1 cellular context compared by ENCODE assay signal in the genomic region with DNA sequence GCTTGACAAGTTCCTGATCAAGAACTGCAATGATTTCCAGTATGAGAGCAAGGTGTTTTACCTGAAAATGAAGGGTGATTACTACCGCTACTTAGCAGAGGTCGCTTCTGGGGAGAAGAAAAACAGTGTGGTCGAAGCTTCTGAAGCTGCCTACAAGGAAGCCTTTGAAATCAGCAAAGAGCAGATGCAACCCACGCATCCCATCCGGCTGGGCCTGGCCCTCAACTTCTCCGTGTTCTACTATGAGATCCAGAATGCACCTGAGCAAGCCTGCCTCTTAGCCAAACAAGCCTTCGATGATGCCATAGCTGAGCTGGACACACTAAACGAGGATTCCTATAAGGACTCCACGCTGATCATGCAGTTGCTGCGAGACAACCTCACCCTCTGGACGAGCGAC.
TF ChIP-seq lines count a peak whose summit lies in the region.

No MANE protein-coding gene starts in this region.

TF ChIP-seq in GM23338, 12 proteins besides CTCF, POLR2A, EP300 and RAD21:
- TF ChIP-seq ZNF114 (CRISPR knock-in tag; IDR thresholded peaks at IDR 0.05) (no peak), ZNF331 (CRISPR knock-in tag; IDR thresholded peaks at IDR 0.05; ENCODE audit: low read depth) (no peak), POLR2AphosphoS5 (IDR thresholded peaks at IDR 0.05; ENCODE audit: low read depth) (no peak), STAT1 (IDR thresholded peaks at IDR 0.05; ENCODE audit: unreplicated experiment) (no peak), ETS1 (IDR thresholded peaks at IDR 0.05) (no peak), NANOG (IDR thresholded peaks at IDR 0.05; ENCODE audit: borderline replicate concordance) (no peak), CREB1 (CRISPR knock-in tag; IDR thresholded peaks at IDR 0.05; ENCODE audit: low read depth) (no peak), JUNB (IDR thresholded peaks at IDR 0.05; ENCODE audit: unreplicated experiment) (no peak), EZH2phosphoT487 (IDR thresholded peaks at IDR 0.05; ENCODE audit: unreplicated experiment) (no peak), EZH2 (IDR thresholded peaks at IDR 0.05; ENCODE audit: low read depth, unreplicated experiment) (no peak)
- TF ChIP-seq, protein P1, sequence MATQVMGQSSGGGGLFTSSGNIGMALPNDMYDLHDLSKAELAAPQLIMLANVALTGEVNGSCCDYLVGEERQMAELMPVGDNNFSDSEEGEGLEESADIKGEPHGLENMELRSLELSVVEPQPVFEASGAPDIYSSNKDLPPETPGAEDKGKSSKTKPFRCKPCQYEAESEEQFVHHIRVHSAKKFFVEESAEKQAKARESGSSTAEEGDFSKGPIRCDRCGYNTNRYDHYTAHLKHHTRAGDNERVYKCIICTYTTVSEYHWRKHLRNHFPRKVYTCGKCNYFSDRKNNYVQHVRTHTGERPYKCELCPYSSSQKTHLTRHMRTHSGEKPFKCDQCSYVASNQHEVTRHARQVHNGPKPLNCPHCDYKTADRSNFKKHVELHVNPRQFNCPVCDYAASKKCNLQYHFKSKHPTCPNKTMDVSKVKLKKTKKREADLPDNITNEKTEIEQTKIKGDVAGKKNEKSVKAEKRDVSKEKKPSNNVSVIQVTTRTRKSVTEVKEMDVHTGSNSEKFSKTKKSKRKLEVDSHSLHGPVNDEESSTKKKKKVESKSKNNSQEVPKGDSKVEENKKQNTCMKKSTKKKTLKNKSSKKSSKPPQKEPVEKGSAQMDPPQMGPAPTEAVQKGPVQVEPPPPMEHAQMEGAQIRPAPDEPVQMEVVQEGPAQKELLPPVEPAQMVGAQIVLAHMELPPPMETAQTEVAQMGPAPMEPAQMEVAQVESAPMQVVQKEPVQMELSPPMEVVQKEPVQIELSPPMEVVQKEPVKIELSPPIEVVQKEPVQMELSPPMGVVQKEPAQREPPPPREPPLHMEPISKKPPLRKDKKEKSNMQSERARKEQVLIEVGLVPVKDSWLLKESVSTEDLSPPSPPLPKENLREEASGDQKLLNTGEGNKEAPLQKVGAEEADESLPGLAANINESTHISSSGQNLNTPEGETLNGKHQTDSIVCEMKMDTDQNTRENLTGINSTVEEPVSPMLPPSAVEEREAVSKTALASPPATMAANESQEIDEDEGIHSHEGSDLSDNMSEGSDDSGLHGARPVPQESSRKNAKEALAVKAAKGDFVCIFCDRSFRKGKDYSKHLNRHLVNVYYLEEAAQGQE (IDR thresholded peaks at IDR 0.05; ENCODE audit: unreplicated experiment), result no peak
- TF ChIP-seq, protein P2, sequence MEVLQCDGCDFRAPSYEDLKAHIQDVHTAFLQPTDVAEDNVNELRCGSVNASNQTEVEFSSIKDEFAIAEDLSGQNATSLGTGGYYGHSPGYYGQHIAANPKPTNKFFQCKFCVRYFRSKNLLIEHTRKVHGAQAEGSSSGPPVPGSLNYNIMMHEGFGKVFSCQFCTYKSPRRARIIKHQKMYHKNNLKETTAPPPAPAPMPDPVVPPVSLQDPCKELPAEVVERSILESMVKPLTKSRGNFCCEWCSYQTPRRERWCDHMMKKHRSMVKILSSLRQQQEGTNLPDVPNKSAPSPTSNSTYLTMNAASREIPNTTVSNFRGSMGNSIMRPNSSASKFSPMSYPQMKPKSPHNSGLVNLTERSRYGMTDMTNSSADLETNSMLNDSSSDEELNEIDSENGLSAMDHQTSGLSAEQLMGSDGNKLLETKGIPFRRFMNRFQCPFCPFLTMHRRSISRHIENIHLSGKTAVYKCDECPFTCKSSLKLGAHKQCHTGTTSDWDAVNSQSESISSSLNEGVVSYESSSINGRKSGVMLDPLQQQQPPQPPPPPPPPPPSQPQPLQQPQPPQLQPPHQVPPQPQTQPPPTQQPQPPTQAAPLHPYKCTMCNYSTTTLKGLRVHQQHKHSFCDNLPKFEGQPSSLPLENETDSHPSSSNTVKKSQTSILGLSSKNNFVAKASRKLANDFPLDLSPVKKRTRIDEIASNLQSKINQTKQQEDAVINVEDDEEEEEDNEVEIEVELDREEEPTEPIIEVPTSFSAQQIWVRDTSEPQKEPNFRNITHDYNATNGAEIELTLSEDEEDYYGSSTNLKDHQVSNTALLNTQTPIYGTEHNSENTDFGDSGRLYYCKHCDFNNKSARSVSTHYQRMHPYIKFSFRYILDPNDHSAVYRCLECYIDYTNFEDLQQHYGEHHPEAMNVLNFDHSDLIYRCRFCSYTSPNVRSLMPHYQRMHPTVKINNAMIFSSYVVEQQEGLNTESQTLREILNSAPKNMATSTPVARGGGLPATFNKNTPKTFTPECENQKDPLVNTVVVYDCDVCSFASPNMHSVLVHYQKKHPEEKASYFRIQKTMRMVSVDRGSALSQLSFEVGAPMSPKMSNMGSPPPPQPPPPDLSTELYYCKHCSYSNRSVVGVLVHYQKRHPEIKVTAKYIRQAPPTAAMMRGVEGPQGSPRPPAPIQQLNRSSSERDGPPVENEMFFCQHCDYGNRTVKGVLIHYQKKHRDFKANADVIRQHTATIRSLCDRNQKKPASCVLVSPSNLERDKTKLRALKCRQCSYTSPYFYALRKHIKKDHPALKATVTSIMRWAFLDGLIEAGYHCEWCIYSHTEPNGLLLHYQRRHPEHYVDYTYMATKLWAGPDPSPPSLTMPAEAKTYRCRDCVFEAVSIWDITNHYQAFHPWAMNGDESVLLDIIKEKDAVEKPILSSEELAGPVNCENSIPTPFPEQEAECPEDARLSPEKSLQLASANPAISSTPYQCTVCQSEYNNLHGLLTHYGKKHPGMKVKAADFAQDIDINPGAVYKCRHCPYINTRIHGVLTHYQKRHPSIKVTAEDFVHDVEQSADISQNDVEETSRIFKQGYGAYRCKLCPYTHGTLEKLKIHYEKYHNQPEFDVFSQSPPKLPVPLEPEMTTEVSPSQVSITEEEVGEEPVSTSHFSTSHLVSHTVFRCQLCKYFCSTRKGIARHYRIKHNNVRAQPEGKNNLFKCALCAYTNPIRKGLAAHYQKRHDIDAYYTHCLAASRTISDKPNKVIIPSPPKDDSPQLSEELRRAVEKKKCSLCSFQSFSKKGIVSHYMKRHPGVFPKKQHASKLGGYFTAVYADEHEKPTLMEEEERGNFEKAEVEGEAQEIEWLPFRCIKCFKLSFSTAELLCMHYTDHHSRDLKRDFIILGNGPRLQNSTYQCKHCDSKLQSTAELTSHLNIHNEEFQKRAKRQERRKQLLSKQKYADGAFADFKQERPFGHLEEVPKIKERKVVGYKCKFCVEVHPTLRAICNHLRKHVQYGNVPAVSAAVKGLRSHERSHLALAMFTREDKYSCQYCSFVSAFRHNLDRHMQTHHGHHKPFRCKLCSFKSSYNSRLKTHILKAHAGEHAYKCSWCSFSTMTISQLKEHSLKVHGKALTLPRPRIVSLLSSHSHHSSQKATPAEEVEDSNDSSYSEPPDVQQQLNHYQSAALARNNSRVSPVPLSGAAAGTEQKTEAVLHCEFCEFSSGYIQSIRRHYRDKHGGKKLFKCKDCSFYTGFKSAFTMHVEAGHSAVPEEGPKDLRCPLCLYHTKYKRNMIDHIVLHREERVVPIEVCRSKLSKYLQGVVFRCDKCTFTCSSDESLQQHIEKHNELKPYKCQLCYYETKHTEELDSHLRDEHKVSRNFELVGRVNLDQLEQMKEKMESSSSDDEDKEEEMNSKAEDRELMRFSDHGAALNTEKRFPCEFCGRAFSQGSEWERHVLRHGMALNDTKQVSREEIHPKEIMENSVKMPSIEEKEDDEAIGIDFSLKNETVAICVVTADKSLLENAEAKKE (CRISPR knock-in tag; IDR thresholded peaks at IDR 0.05), result no peak
TF ChIP-seq in GM23338: peak in this region for 0.
